In the genomic region with DNA sequence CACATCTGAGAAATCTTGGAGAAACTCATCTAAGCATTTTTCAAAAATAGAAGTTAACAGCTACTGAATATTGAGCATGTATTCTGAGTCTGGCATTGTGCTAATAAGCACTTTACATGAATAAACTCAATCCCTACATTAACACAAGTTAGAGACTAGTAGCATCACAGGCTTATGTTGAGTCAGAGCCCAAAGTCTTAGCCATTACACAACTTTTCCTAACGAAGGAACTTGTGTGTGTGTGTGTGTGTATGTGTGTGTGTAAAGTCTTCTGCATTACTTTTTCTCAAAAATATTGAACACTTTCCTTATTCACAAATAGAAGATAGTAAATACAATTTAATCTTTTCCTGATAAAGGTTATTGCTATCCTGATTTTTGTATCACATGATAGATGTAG, we compare ENCODE assay signal across 13 cellular contexts.
"Had no signal": no experiment of that assay in that cellular context is flagged by ENCODE, and none has a peak within 500 bp of the region (broad histone marks: within the 10 kb centered on the region; RNA-seq: fewer than 3 reads in every experiment).

No MANE protein-coding gene starts in this region.

- ATAC-seq: activated CD8-positive, alpha-beta memory T cell treated with anti-CD3 and anti-CD28 coated beads, Interleukin-2, amount 10 ng/mL, durations not matched to agents 7 days and 5 days; activated T-cell treated with anti-CD3 and anti-CD28 coated beads, Interleukin-2, amount 50 U/mL, for 4 hours; foreskin keratinocyte; left colon; naive thymus-derived CD4-positive, alpha-beta T cell; stimulated activated effector memory CD8-positive, alpha-beta T cell treated with anti-CD3 and anti-CD28 coated beads, Interleukin-12 subunit alpha, Interleukin-12 subunit beta, amount 100 ng/mL, for 72 hours had no signal

- DNase-seq: activated CD4-positive, CD25-positive, alpha-beta regulatory T cell; activated CD8-positive, alpha-beta memory T cell treated with anti-CD3 and anti-CD28 coated beads, Interleukin-2, amount 10 ng/mL, durations not matched to agents 7 days and 5 days; activated effector memory CD4-positive, alpha-beta T cell treated with anti-CD3 and anti-CD28 coated beads, Interleukin-2, amount 50 U/mL, for 16 hours; activated T-cell treated with anti-CD3 and anti-CD28 coated beads, Interleukin-2, amount 50 U/mL, for 4 hours; immature natural killer cell; left colon; naive thymus-derived CD4-positive, alpha-beta T cell had no signal

- H3K4me3 ChIP-seq: lung, skin epidermis, tibial nerve, vagina had no signal
